8 cellular contexts compared by ENCODE assay signal in the genomic region with DNA sequence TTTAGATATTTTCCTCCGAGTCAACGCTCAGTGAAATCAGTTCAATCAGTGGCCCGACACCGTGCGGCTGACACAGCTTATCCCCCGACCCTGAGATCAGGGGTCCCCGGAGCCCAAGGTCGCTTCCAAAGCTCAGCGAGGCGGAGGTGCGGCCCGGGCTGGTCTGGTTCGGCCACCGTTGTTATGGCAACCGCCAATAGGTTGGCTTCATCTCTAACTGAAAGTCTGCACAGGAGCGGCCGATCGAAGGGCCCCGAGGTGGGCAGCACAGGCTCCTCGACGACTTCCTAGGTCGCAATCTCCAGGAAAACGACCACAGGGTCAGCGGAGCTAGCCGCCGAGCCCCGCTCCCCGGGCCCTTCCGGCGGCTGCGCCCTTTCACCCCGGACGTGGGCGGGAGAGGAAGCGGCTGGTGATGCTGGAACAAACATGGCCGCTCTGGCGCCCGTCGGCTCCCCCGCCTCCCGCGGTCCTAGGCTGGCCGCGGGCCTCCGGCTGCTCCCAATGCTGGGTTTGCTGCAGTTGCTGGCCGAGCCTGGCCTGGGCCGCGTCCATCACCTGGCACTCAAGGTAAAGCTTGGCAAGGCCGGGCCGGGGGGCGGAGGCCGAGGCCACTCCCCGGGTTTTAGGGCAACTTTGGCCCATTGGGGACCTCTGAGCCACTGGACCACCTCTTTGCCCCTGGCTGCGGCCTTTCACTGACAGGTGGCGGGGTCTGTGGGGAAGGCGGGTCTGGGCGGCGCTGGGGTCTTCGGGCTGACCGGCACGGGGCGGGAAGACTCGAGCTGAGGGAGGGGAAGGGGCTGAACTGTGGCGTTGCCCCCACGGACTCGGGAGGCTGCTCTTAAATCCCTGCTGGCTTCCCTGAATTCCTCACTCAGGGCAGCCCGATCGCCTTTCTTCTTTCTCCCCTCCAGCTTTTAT. TPM values are rescaled to one million over a fixed set of nuclear protein-coding genes. Genes with fewer than 3 reads are reported as not detected.
A peak's percentile ranks its signal among the peaks of the same experiment; 100 is the strongest.
DNase-seq lines count a peak whose midpoint lies in the region; ATAC-seq and TF ChIP-seq lines count a peak whose summit lies in the region.

A gene (plus strand): TSS at position 403 of the 924 bp plus-strand sequence. CDS start 27 bp downstream, at position 430.

- H3K27ac ChIP-seq in PC-3 (ENCODE audit: low read length), result peak within 1 kb of the TSS; percentile 70

- H3K27me3 Mint-ChIP-seq in activated T-cell treated with anti-CD3 and anti-CD28 coated beads, Interleukin-2, amount 50 U/mL, for 24 hours, result no peaks in the 10 kb centered on the region

- ATAC-seq in HG03460 (IDR thresholded peaks at IDR 0.05; ENCODE audit: unreplicated experiment), result peak; percentile 64
- ATAC-seq in PC-3, result peak; percentile 86

- H4K20me1 ChIP-seq in PC-3 (ENCODE audit: low read length), result no peaks in the 10 kb centered on the region

- H3K4me1 Mint-ChIP-seq in activated T-cell treated with anti-CD3 and anti-CD28 coated beads, Interleukin-2, amount 50 U/mL, for 24 hours (ENCODE audit: low read depth), result peaks cover 41% of the 10 kb centered on the region

- H3K36me3 Mint-ChIP-seq in activated T-cell treated with anti-CD3 and anti-CD28 coated beads, Interleukin-2, amount 50 U/mL, for 24 hours (ENCODE audit: low read depth), result peaks cover 33% of the 10 kb centered on the region

- H3K36me3 ChIP-seq in BE2C (0 out of 2 replicates have a peak, but pooled peaks cover 3% of the 10 kb centered on the region), PC-3 (ENCODE audit: low read depth, low read length) (no peaks in the 10 kb centered on the region), mucosa of stomach (ENCODE audit: control insufficient read depth, insufficient read depth, low read length) (no peaks in the 10 kb centered on the region)

- peak within 1 kb of the TSS; percentile 86 for H2AFZ ChIP-seq in PC-3 (ENCODE audit: low read length)

- H3K4me3 ChIP-seq in BE2C (ENCODE audit: low read depth, low read length) (peak within 1 kb of the TSS; percentile 97), PC-3 (ENCODE audit: low read length) (peak within 1 kb of the TSS; percentile 95), mucosa of stomach (ENCODE audit: low read length) (peak within 1 kb of the TSS; percentile 94)

- TF ChIP-seq CTCF in BE2C (IDR thresholded peaks at IDR 0.05; ENCODE audit: low read depth, low read length) (no peak), PC-3 (conservative IDR thresholded peaks at IDR 0.05; ENCODE audit: low read depth, low read length) (no peak)

- no peaks in the 10 kb centered on the region for H3K9me2 ChIP-seq in PC-3 (replicated peaks; ENCODE audit: low read length)

- intact Hi-C loops in PC-3 (cut with micrococcal nuclease), result no loop called here

- H3K27me3 ChIP-seq in BE2C (no peaks in the 10 kb centered on the region), PC-3 (ENCODE audit: low read length) (no peaks in the 10 kb centered on the region), mucosa of stomach (ENCODE audit: control insufficient read depth, insufficient read depth, low read length) (no peaks in the 10 kb centered on the region)

- TF ChIP-seq POLR2A in GM19193 (IDR thresholded peaks at IDR 0.05; ENCODE audit: extremely low read depth, insufficient read depth, insufficient read length), result peak; percentile 87
- peak; percentile 75 for TF ChIP-seq POLR2A in erythroblast (IDR thresholded peaks at IDR 0.05; ENCODE audit: low read length)

- BruUV-seq in PC-3 (replicated peaks; lab: Mats Ljungman, UMichigan), result no TSS peak

- DNase-seq in BE2C, result peak; percentile 83
- peak; percentile 56 for DNase-seq in PC-3
- peak; percentile 89 for DNase-seq in activated T-cell treated with anti-CD3 and anti-CD28 coated beads, Interleukin-2, amount 50 U/mL, for 24 hours
- peak; percentile 82 to 87 for DNase-seq in erythroblast (lab: John Stamatoyannopoulos, UW)
- peak; percentile 51 to 55 for DNase-seq in stimulated activated CD8-positive, alpha-beta memory T cell treated with anti-CD3 and anti-CD28 coated beads, Interleukin-7, amount 100 ng/mL, for 1 hour (ENCODE audit: low read depth in 2 of 2)

- peak within 1 kb of the TSS; percentile 95 for H3K4me2 ChIP-seq in PC-3 (ENCODE audit: low read length)

- peak within 1 kb of the TSS; percentile 94 for H3K9ac ChIP-seq in PC-3 (ENCODE audit: low read length)
- H3K9ac ChIP-seq in mucosa of stomach (ENCODE audit: low read length), result peak within 1 kb of the TSS; percentile 97

- peak within 1 kb of the TSS; percentile 94 for H3K27ac Mint-ChIP-seq in activated T-cell treated with anti-CD3 and anti-CD28 coated beads, Interleukin-2, amount 50 U/mL, for 24 hours

- no peaks in the 10 kb centered on the region for H3K9me3 ChIP-seq in BE2C
- no peaks in the 10 kb centered on the region for H3K9me3 ChIP-seq in PC-3 (ENCODE audit: low read length)
- no peaks in the 10 kb centered on the region for H3K9me3 ChIP-seq in mucosa of stomach (ENCODE audit: control insufficient read depth, low read length)

- no peaks in the 10 kb centered on the region for H3F3A ChIP-seq in PC-3 (ENCODE audit: low read length, unreplicated experiment)

- peak within 1 kb of the TSS; percentile 95 for H3K4me3 Mint-ChIP-seq in activated T-cell treated with anti-CD3 and anti-CD28 coated beads, Interleukin-2, amount 50 U/mL, for 24 hours

- H3K4me1 ChIP-seq in BE2C, result no peaks in the 10 kb centered on the region
- peaks cover 23% of the 10 kb centered on the region for H3K4me1 ChIP-seq in PC-3 (ENCODE audit: insufficient read depth, low read length)
- peaks cover 20% of the 10 kb centered on the region for H3K4me1 ChIP-seq in mucosa of stomach (ENCODE audit: control insufficient read depth, insufficient read depth, low read length)

- POLR2A ChIA-PET in PC-3 (lab: Charles Lee; ENCODE audit: unreplicated experiment), result interaction anchor here (0.6 kb wide), 1 partner anchor 15 kb away, joined by 4 read pairs; no protein-coding TSS in a partner anchor

- peaks cover 65% of the 10 kb centered on the region for H3K79me2 ChIP-seq in PC-3 (ENCODE audit: low read length)

- CTCF ChIA-PET in PC-3 (lab: Charles Lee), result no interaction called here

- H3K9me3 Mint-ChIP-seq in activated T-cell treated with anti-CD3 and anti-CD28 coated beads, Interleukin-2, amount 50 U/mL, for 24 hours, result no peaks in the 10 kb centered on the region

RNA-seq across cellular contexts. Expression of the gene that starts here (rescaled TPM):
- 35.8 TPM for polyA plus RNA-seq in BE2C (2012; ENCODE audit: insufficient read depth, insufficient read length, low read depth)
- total RNA-seq in PC-3 (2014; rRNA removed), result 11.4 and 15.4 TPM in 2 replicates

Comparison
In these comparisons a context has a peak if more than half of its experiments do, and no peak if none do; other contexts are left out.
1. Peak in every context shown above with its lines: DNase-seq, ATAC-seq, H3K4me3 ChIP-seq and H3K27ac ChIP-seq.